In the genomic region with DNA sequence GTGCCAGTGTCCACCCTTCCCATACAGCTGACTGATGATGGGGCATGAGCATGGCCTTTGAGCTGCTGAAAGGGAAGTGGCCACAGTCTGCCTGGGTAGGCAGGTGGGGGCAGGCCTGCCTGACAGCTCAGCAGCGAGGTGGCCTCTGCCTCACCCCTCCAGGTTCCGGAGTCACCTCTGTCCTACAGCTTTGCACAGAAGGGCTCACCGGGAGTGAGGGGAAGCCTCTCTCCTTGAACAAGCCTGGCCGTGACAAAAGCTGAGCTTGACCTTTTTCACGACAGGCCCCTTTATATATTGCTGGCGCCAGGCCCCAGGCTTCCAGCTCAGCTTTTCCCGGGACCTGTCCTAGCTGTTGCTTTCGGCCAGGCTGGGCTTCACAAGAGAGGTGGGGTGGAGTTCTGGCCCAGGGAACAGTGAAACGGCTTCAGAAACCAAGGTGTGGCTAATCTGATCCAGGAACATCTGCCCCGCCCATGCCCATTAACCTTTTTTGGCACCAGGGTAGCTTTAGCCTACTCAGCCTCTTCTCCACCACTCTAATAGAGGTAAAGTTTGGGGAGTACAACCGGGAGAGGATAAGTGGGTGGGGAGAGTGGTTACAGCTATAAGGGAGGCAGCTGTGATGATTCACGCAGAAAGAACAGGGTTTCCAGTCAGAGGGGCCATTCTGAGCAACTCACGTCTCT, we compare ENCODE assay signal across 10 cellular contexts. TPM values are rescaled to one million over a fixed set of nuclear protein-coding genes. Genes with fewer than 3 reads are reported as not detected.
DNase-seq lines count a peak whose midpoint lies in the region; ATAC-seq and TF ChIP-seq lines count a peak whose summit lies in the region.
"Had no signal": no experiment of that assay in that cellular context is flagged by ENCODE, and none has a peak within 500 bp of the region (broad histone marks: within the 10 kb centered on the region; RNA-seq: fewer than 3 reads in every experiment).

No MANE protein-coding gene starts in this region.

- no peak overlapping the region for H3K4me3 ChIP-seq in thymus (ENCODE audit: low read length)
- H3K4me3 ChIP-seq in spleen = no peak overlapping the region

- H3K4me1 ChIP-seq in thymus (ENCODE audit: control insufficient read depth, insufficient read depth, low read length) (no peaks in the 10 kb centered on the region), spleen (peaks cover 5 to 29% (median 12%) of the 10 kb centered on the region in 6 donors)

- no peaks in the 10 kb centered on the region for H3K9me3 ChIP-seq in thymus (ENCODE audit: control insufficient read depth)
- H3K9me3 ChIP-seq in spleen = no peaks in the 10 kb centered on the region

- WGBS in thymus = 90% methylated on average over 13 of the region's 13 CpGs
- WGBS in spleen, 5 donors = 51 to 84% (median 72%) methylated on average over 12 to 13 of the region's 13 CpGs

- H3K36me3 ChIP-seq in thymus (ENCODE audit: control insufficient read depth, insufficient read depth) (no peaks in the 10 kb centered on the region), spleen (no peaks in the 10 kb centered on the region)

- ATAC-seq in activated T-cell treated with anti-CD3 and anti-CD28 coated beads, Interleukin-2, amount 50 U/mL, for 4 hours = peak; percentile 41 to 60
- ATAC-seq in left colon (peak; percentile 69), HG02588 (IDR thresholded peaks at IDR 0.05; ENCODE audit: unreplicated experiment) (no peak), HG03571 (IDR thresholded peaks at IDR 0.05; ENCODE audit: unreplicated experiment) (no peak)

- no peak for TF ChIP-seq CTCF in spleen (IDR thresholded peaks at IDR 0.05 in 8 of 11, conservative IDR thresholded peaks at IDR 0.05 in 3 of 11)

- TF ChIP-seq POLR2A in spleen (IDR thresholded peaks at IDR 0.05) = no peak

- no peaks in the 10 kb centered on the region for H3K9me3 Mint-ChIP-seq in activated T-cell treated with anti-CD3 and anti-CD28 coated beads, Interleukin-2, amount 50 U/mL, for 4 hours

- H3K4me1 Mint-ChIP-seq in activated T-cell treated with anti-CD3 and anti-CD28 coated beads, Interleukin-2, amount 50 U/mL, for 4 hours (ENCODE audit: low read depth) = peaks cover 16% of the 10 kb centered on the region

- H3K27me3 ChIP-seq in thymus (ENCODE audit: control insufficient read depth, insufficient read depth) (no peaks in the 10 kb centered on the region), spleen (replicated peaks in 1 of 7) (peaks cover 0 to 9% (median 3%) of the 10 kb centered on the region in 7 donors)

- H3K36me3 Mint-ChIP-seq in activated T-cell treated with anti-CD3 and anti-CD28 coated beads, Interleukin-2, amount 50 U/mL, for 4 hours (ENCODE audit: insufficient read depth) = no peaks in the 10 kb centered on the region

- H3K4me3 Mint-ChIP-seq in activated T-cell treated with anti-CD3 and anti-CD28 coated beads, Interleukin-2, amount 50 U/mL, for 4 hours = peak overlapping the region; percentile 52

- intact Hi-C loops in left colon (cut with DNase I, micrococcal nuclease) (no loop called here), spleen (cut with DNase I; ENCODE audit: low total_unique reads) (no loop called here)

- H3K27ac ChIP-seq in thymus (ENCODE audit: low read depth) (peak overlapping the region; percentile 38), spleen (peak overlapping the region in 2 of 8 donors; percentile 42 to 67)

- no peaks in the 10 kb centered on the region for H3K27me3 Mint-ChIP-seq in activated T-cell treated with anti-CD3 and anti-CD28 coated beads, Interleukin-2, amount 50 U/mL, for 4 hours (ENCODE audit: low read depth)

- peak; percentile 7 for DNase-seq in activated naive CD4-positive, alpha-beta T cell treated with Interleukin-2 at 50 U/mL for 16 hours
- no peak for DNase-seq in activated naive CD4-positive, alpha-beta T cell treated with anti-CD3 and anti-CD28 coated beads, Interleukin-2, amount 50 U/mL, for 16 hours
- no peak for DNase-seq in activated T-cell treated with anti-CD3 and anti-CD28 coated beads, Interleukin-2, amount 50 U/mL, for 4 hours
- DNase-seq in left colon = peak; percentile 79 to 88
- DNase-seq in spleen = no peak

RNA-seq across cellular contexts. Expression of a gene that starts 42.9 kb away (rescaled TPM):
- under 1 TPM; 0.11 to 0.30 (median 0.29) TPM for total RNA-seq in activated T-cell treated with anti-CD3 and anti-CD28 coated beads, Interleukin-2, amount 50 U/mL, for 4 hours
- total RNA-seq in left colon (10 to 100 TPM; 49.7 to 66.2 TPM), spleen (under 1 TPM in 4 of 7 donors, not detected in 3; 0.05 to 0.27 (median 0.19) TPM)
- polyA plus RNA-seq in thymus (4.8 TPM), spleen (under 1 TPM; 0.11 to 0.17 (median 0.13) TPM)
- total RNA-seq: H4, pulmonary artery endothelial cell had no signal

RNA-seq across cellular contexts. Expression of a gene that starts 49.2 kb away (rescaled TPM):
- total RNA-seq in activated T-cell treated with anti-CD3 and anti-CD28 coated beads, Interleukin-2, amount 50 U/mL, for 4 hours = 10 to 100 TPM; 35.7 to 39.9 (median 38.2) TPM
- 10 to 100 TPM; 19.0 to 19.7 TPM for total RNA-seq in left colon
- 13.0 TPM for polyA plus RNA-seq in thymus
- total RNA-seq in spleen = 10 to 100 TPM; 32.1 to 56.3 (median 38.8) TPM
- polyA plus RNA-seq in spleen = 10 to 100 TPM in 1 of 3 donors, 1 to 10 TPM in 2; 8.2 to 12.5 (median 8.8) TPM

Comparison
In these comparisons a context has a peak if more than half of its experiments do, and no peak if none do; other contexts are left out.
1. DNase-seq: peak in activated naive CD4-positive, alpha-beta T cell treated with Interleukin-2 at 50 U/mL for 16 hours (single experiment) and left colon (2 of 2); none in activated naive CD4-positive, alpha-beta T cell treated with anti-CD3 and anti-CD28 coated beads, Interleukin-2, amount 50 U/mL, for 16 hours (single experiment), activated T-cell treated with anti-CD3 and anti-CD28 coated beads, Interleukin-2, amount 50 U/mL, for 4 hours (single experiment) and spleen (single experiment).
2. ATAC-seq: peak in activated T-cell treated with anti-CD3 and anti-CD28 coated beads, Interleukin-2, amount 50 U/mL, for 4 hours (2 of 2) and left colon (single experiment); none in HG02588 (single experiment) and HG03571 (single experiment).
3. RNA of a gene that starts 42.9 kb away (total RNA-seq): 49.7 to 66.2 TPM in left colon; 0.11 to 0.30 TPM in activated T-cell treated with anti-CD3 and anti-CD28 coated beads, Interleukin-2, amount 50 U/mL, for 4 hours and 0.05 to 0.27 TPM in spleen; every median in the first group is over 10 times any median in the second.